In genomic region chrX:123818243-123818642, GRCh38 we compare ENCODE assay signal across 18 cellular contexts. TPM values are rescaled to one million over a fixed set of nuclear protein-coding genes. Genes with fewer than 3 reads are reported as not detected.
DNase-seq lines count a peak whose midpoint lies in the region; ATAC-seq, FAIRE-seq and TF ChIP-seq lines count a peak whose summit lies in the region.
"Had no signal": no experiment of that assay in that cellular context is flagged by ENCODE, and none has a peak within 500 bp of the region (broad histone marks: within the 10 kb centered on the region; RNA-seq: fewer than 3 reads in every experiment).

No MANE protein-coding gene starts in this region.

- CTCF ChIA-PET in K562 (lab: Yijun Ruan, JAX; ENCODE audit: low intra/inter-chr PET ratio) = interaction anchor here (0.7 kb wide), 1 partner anchor 159 kb away, joined by 3 read pairs; no protein-coding TSS in a partner anchor

- H3K4me3 ChIP-seq in K562 (no peak overlapping the region), transverse colon (no peak overlapping the region)
- H3K4me3 ChIP-seq: BLaER1, esophagus squamous epithelium, prostate gland, SJCRH30 had no signal

- TF ChIP-seq POLR2A in K562 (conservative IDR thresholded peaks at IDR 0.05) = no peak
- TF ChIP-seq POLR2A in transverse colon (IDR thresholded peaks at IDR 0.05) = no peak

- in situ Hi-C loops in K562 (cut with MboI) (no loop called here), transverse colon (cut with MboI; ENCODE audit: low pct_ligation_motif_present in 1 of 4, low pct_unique_long_range_greater_than_20kb in 1 of 4, low sequenced_read_pairs in 3 of 4) (no loop called here)

- no peaks in the 10 kb centered on the region for H3K79me2 ChIP-seq in K562 (ENCODE audit: control insufficient read depth, insufficient read depth, low read length)

- no peak overlapping the region for H3K9ac ChIP-seq in K562 (ENCODE audit: insufficient read depth in 1 of 2, low read depth in 2 of 2, low read length in 2 of 2)
- H3K9ac ChIP-seq: BLaER1 had no signal

- ATAC-seq in K562 (no peak), HG03342 (IDR thresholded peaks at IDR 0.05; ENCODE audit: unreplicated experiment) (no peak), GM21423 (IDR thresholded peaks at IDR 0.05; ENCODE audit: unreplicated experiment) (no peak)
- ATAC-seq: activated CD8-positive, alpha-beta memory T cell treated with anti-CD3 and anti-CD28 coated beads, Interleukin-2, amount 10 ng/mL, durations not matched to agents 7 days and 5 days had no signal

- POLR2A ChIA-PET in K562 (lab: Yijun Ruan, JAX) = no interaction called here

- H3K9me3 ChIP-seq in K562 (replicated peaks; ENCODE audit: control insufficient read depth, insufficient read depth, low read depth, low read length) = no peaks in the 10 kb centered on the region
- H3K9me3 ChIP-seq in transverse colon = no peaks in the 10 kb centered on the region
- H3K9me3 ChIP-seq: esophagus squamous epithelium, prostate gland, SJCRH30 had no signal

- no peak overlapping the region for H2AFZ ChIP-seq in K562 (ENCODE audit: low read depth, low read length)

- H3K4me1 ChIP-seq in K562 (replicated peaks in 1 of 2; ENCODE audit: control insufficient read depth in 2 of 2, insufficient read depth in 2 of 2, low read length in 2 of 2) = no peaks in the 10 kb centered on the region; a peak in 1 of 5 replicates
- H3K4me1 ChIP-seq in transverse colon = no peaks in the 10 kb centered on the region
- H3K4me1 ChIP-seq: BLaER1, prostate gland, SJCRH30 had no signal

- intact Hi-C loops in K562 (cut with micrococcal nuclease) (no loop called here), transverse colon (cut with DNase I; ENCODE audit: low total_unique reads) (no loop called here)

- H4K20me1 ChIP-seq in K562 (replicated peaks; ENCODE audit: control insufficient read depth, insufficient read depth, low read length) = no peaks in the 10 kb centered on the region
- H4K20me1 ChIP-seq: BLaER1 had no signal

- no peak for TF ChIP-seq RAD21 in K562 (CRISPR knock-in tag; conservative IDR thresholded peaks at IDR 0.05 in 1 of 2, IDR thresholded peaks at IDR 0.05 in 1 of 2)

- DNase-seq in AG08396 (ENCODE audit: low spot score) (peak; percentile 58), HT1080 (ENCODE audit: low read depth) (peak; percentile 82), K562 (ENCODE audit: extremely low read depth in 1 of 4, low spot score in 3 of 4) (no peak), kidney tubule cell (ENCODE audit: low spot score) (peak; percentile 97), transverse colon (no peak), NCI-H748 (lab: John Stamatoyannopoulos, UW; ENCODE audit: unreplicated experiment) (no peak)
- DNase-seq: activated CD8-positive, alpha-beta memory T cell treated with anti-CD3 and anti-CD28 coated beads, Interleukin-2, amount 10 ng/mL, durations not matched to agents 7 days and 5 days; esophagus squamous epithelium; NCI-H146; NCI-H748 treated with DMSO at 0.1 percent for 48 hours; SJCRH30 had no signal

- H3K9me1 ChIP-seq in K562 (ENCODE audit: control insufficient read depth, insufficient read depth, low read length) = no peaks in the 10 kb centered on the region

- TF ChIP-seq CTCF in K562 (IDR thresholded peaks at IDR 0.05 in 2 of 3, conservative IDR thresholded peaks at IDR 0.05 in 1 of 3; ENCODE audit: insufficient read depth in 2 of 3, low read depth in 1 of 3, low read length in 3 of 3) (no peak), transverse colon (IDR thresholded peaks at IDR 0.05) (no peak)

- no TSS peak for BruUV-seq in K562 (replicated peaks; lab: Mats Ljungman, UMichigan)

- no peak for TF ChIP-seq EP300 in K562 (IDR thresholded peaks at IDR 0.05; ENCODE audit: low read length)
- no peak for TF ChIP-seq EP300 in transverse colon (IDR thresholded peaks at IDR 0.05; ENCODE audit: low read depth)

- no peaks in the 10 kb centered on the region for H3K27me3 ChIP-seq in K562 (ENCODE audit: control insufficient read depth in 2 of 2, insufficient read depth in 2 of 2, low read length in 2 of 2)
- no peaks in the 10 kb centered on the region for H3K27me3 ChIP-seq in transverse colon
- H3K27me3 ChIP-seq: BLaER1, esophagus squamous epithelium, SJCRH30 had no signal

- FAIRE-seq in K562 (lab: Jason Lieb, UNC) = no peak
- FAIRE-seq: G401.6, GM18507 had no signal

- no peak overlapping the region for H3K27ac ChIP-seq in K562 (ENCODE audit: extremely low read depth, low read depth, low read length)
- no peak overlapping the region for H3K27ac ChIP-seq in transverse colon
- H3K27ac ChIP-seq: BLaER1, prostate gland, SJCRH30, VCaP had no signal

- H3K36me3 ChIP-seq in K562 (ENCODE audit: control insufficient read depth, insufficient read depth, low read length) (no peaks in the 10 kb centered on the region), transverse colon (no peaks in the 10 kb centered on the region)
- H3K36me3 ChIP-seq: BLaER1, esophagus squamous epithelium, prostate gland, SJCRH30 had no signal

- no peak overlapping the region for H3K4me2 ChIP-seq in K562 (ENCODE audit: insufficient read depth, low read length)
- H3K4me2 ChIP-seq: BLaER1 had no signal

TF ChIP-seq in K562, 482 proteins besides CTCF, POLR2A, EP300 and RAD21:
- no peak for TF ChIP-seq ZNF785 (CRISPR knock-in tag; IDR thresholded peaks at IDR 0.05)
- no peak for TF ChIP-seq HINFP (tag; conservative IDR thresholded peaks at IDR 0.05; ENCODE audit: low read depth)
- no peak for TF ChIP-seq FOXJ2 (tag; IDR thresholded peaks at IDR 0.05)
- TF ChIP-seq USF1 (CRISPR knock-in tag; IDR thresholded peaks at IDR 0.05) = 0 out of 2 replicates have a peak, but pooled peaks have one; percentile 10

RNA-seq across cellular contexts. Expression of gene XIAP, which starts 41.6 kb away (rescaled TPM):
- total RNA-seq in HT1080 (2014; rRNA removed; shearing (Covaris generic)) = 28.4 and 28.8 TPM in 2 replicates
- 16.7 and 23.8 TPM in 2 replicates for polyA plus RNA-seq in HT1080 (2015; cell fraction: cytosol; rRNA removed)
- polyA plus RNA-seq in HT1080 (2015; cell fraction: nucleus; rRNA removed) = 20.4 and 22.0 TPM in 2 replicates
- total RNA-seq in K562 (2011; cell fraction: chromatin; rRNA removed; ENCODE audit: low replicate concordance) = 25.7 and 40.0 TPM in 2 replicates
- 6.8 and 10.0 TPM in 2 replicates for total RNA-seq in K562 (2011; cell fraction: nucleolus; rRNA removed)
- total RNA-seq in K562 (2011; cell fraction: nucleoplasm; rRNA removed) = 13.1 and 27.8 TPM in 2 replicates
- 24.2 and 32.3 TPM in 2 replicates for total RNA-seq in K562 (2014; rRNA removed)
- 28.9 and 29.9 TPM in 2 replicates for total RNA-seq in K562 (2014; rRNA removed; fragmentation: Illumina TruSeq; extraction: Trizol)
- 34.6 and 40.5 TPM in 2 replicates for total RNA-seq in K562 (2015; rRNA removed; fragmentation: Illumina TruSeq; extraction: Trizol)
- 25.3 and 25.7 TPM in 2 replicates for total RNA-seq in K562 (2021)
- polyA plus RNA-seq in K562 (2011; rRNA removed) = 18.3 and 20.3 TPM in 2 replicates
- polyA plus RNA-seq in K562 (2011; cell fraction: cytosol; rRNA removed) = 3.2 and 7.3 TPM in 2 replicates
- 6.8 and 7.1 TPM in 2 replicates for polyA plus RNA-seq in K562 (2011; cell fraction: nucleus; rRNA removed)
- 11.5 and 16.5 TPM in 2 replicates for polyA plus RNA-seq in K562 (2012)
- 12.3 and 13.6 TPM in 2 replicates for polyA plus RNA-seq in K562 (2014; fragmentation: Illumina TruSeq; extraction: Trizol)
- polyA plus RNA-seq in K562 (2014; fragmentation: Nextera tagmentation; extraction: Ambion mirVana) = 1 to 10 TPM; 5.7 to 5.9 TPM
- 19.8 and 20.0 TPM in 2 replicates for polyA plus RNA-seq in K562 (2014; rRNA removed)
- polyA minus RNA-seq in K562 (2011; rRNA and poly(A)+ RNA removed) = 15.3 and 26.8 TPM in 2 replicates
- polyA minus RNA-seq in K562 (2011; cell fraction: cytosol; rRNA and poly(A)+ RNA removed) = 13.2 and 15.3 TPM in 2 replicates
- 5.0 and 7.6 TPM in 2 replicates for polyA minus RNA-seq in K562 (2011; cell fraction: nucleus; rRNA and poly(A)+ RNA removed)
- total RNA-seq in transverse colon = 10 to 100 TPM; 15.1 to 60.3 (median 41.2) TPM

Comparison
In these comparisons a context has a peak if more than half of its experiments do, and no peak if none do; other contexts are left out.
1. DNase-seq: peak in AG08396 (single experiment), HT1080 (single experiment) and kidney tubule cell (single experiment); none in K562 (0 of 4), transverse colon (single experiment) and NCI-H748 (single experiment).